In the genomic region with DNA sequence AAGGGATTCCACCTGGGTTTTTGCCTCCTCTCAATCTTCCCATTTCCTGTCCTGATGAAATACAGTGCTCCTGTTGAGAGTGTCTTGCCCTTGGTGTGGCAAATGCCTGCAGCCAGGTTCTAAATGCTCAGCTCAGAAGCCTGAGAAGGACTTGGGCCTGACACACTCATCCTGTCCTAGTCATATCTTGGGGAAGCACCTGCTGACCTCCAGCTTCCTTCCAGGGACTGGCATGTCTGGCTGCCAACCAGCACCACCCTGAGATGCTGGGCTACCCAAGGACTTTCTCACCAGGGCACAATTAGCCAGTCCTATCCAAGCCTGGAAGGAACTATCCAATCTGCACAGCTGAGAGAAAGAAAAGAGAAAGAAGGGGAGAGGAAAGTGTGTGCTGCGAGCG, we compare ENCODE assay signal across 14 cellular contexts. TPM values are rescaled to one million over a fixed set of nuclear protein-coding genes. Genes with fewer than 3 reads are reported as not detected.
"Had no signal": no experiment of that assay in that cellular context is flagged by ENCODE, and none has a peak within 500 bp of the region (broad histone marks: within the 10 kb centered on the region; RNA-seq: fewer than 3 reads in every experiment).

No MANE protein-coding gene starts in this region.

- H3K36me3 ChIP-seq: prostate gland, right lobe of liver, upper lobe of left lung had no signal

- H3K9me3 ChIP-seq: prostate gland, right lobe of liver, upper lobe of left lung had no signal

- H3K27ac ChIP-seq: prostate gland, right lobe of liver, upper lobe of left lung had no signal

- H3K4me1 ChIP-seq: prostate gland, right lobe of liver, upper lobe of left lung had no signal

- H3K4me3 ChIP-seq: prostate gland, right lobe of liver, upper lobe of left lung had no signal

- DNase-seq: activated B cell treated with CpG ODN at 0.5 μM for 24 hours; activated CD4-positive, alpha-beta T cell treated with anti-CD3 and anti-CD28 coated beads, Interleukin-2, amount 10 ng/mL, durations not matched to agents 24 days and 14 days; effector memory CD8-positive, alpha-beta T cell; hippocampal formation; left ventricle myocardium superior; mesenchymal stem cell; nephron progenitor cell; right lobe of liver; T-helper 17 cell; upper lobe of left lung had no signal

- H3K27me3 ChIP-seq: right lobe of liver, upper lobe of left lung had no signal

RNA-seq across cellular contexts. Expression of gene LRFN2, which starts 43.4 kb away (rescaled TPM):
- total RNA-seq: activated B cell treated with CpG ODN at 0.5 μM for 24 hours, aorta, kidney epithelial cell, left ventricle myocardium superior, omental fat pad had no signal
